13 cellular contexts compared by ENCODE assay signal in genomic region chr5:40202852-40203440, GRCh38.
"Had no signal": no experiment of that assay in that cellular context is flagged by ENCODE, and none has a peak within 500 bp of the region (broad histone marks: within the 10 kb centered on the region; RNA-seq: fewer than 3 reads in every experiment).

No MANE protein-coding gene starts in this region.

- H3K27me3 ChIP-seq: brain microvascular endothelial cell, colonic mucosa, hepatocyte, suprapubic skin, transverse colon, uterus had no signal

- DNase-seq: activated CD4-positive, alpha-beta T cell treated with anti-CD3 and anti-CD28 coated beads for 4 hours; activated CD8-positive, alpha-beta T cell treated with anti-CD3 and anti-CD28 coated beads for 36 hours; activated naive CD4-positive, alpha-beta T cell treated with anti-CD3 and anti-CD28 coated beads for 36 hours; activated T-cell treated with anti-CD3 and anti-CD28 coated beads, Interleukin-2, amount 50 U/mL, for 24 hours; brain microvascular endothelial cell; colonic mucosa; islet precursor cell; occipital lobe; T-helper 17 cell; transverse colon; uterus had no signal

- H3K4me3 ChIP-seq: colonic mucosa, hepatocyte, suprapubic skin, transverse colon, uterus had no signal

- H3K4me1 ChIP-seq: colonic mucosa, suprapubic skin, transverse colon, uterus had no signal

- H3K9me3 ChIP-seq: colonic mucosa, suprapubic skin, transverse colon, uterus had no signal

- H3K36me3 ChIP-seq: brain microvascular endothelial cell, colonic mucosa, suprapubic skin, transverse colon, uterus had no signal

- H3K27ac ChIP-seq: brain microvascular endothelial cell, colonic mucosa, hepatocyte, suprapubic skin, transverse colon had no signal
